ENCODE assay signal across 1 cellular context in the genomic region with DNA sequence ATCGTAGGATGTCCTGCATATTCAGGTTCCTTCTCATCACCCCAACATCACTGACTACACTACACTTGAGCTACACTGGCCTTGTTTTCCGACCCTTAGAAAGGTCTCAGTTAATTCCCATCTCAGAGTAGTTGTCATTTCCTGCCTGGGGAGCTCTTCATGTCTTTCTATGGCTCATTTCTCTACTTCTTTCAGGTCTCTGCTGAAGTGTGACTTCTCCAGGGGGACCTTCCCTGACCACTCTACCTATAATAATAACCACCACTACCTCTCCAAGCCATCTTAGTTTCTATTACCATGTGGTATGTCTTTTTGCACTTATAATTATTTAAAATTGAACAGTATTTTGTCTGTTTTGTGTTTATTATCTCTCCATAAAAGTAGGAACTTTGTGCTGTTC.
TF ChIP-seq lines count a peak whose summit lies in the region.

No MANE protein-coding gene starts in this region.

TF ChIP-seq in GM12878, 131 proteins besides CTCF, POLR2A, EP300 and RAD21 (continued from another document):
- TF ChIP-seq, protein P1, sequence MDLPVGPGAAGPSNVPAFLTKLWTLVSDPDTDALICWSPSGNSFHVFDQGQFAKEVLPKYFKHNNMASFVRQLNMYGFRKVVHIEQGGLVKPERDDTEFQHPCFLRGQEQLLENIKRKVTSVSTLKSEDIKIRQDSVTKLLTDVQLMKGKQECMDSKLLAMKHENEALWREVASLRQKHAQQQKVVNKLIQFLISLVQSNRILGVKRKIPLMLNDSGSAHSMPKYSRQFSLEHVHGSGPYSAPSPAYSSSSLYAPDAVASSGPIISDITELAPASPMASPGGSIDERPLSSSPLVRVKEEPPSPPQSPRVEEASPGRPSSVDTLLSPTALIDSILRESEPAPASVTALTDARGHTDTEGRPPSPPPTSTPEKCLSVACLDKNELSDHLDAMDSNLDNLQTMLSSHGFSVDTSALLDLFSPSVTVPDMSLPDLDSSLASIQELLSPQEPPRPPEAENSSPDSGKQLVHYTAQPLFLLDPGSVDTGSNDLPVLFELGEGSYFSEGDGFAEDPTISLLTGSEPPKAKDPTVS (IDR thresholded peaks at IDR 0.05; ENCODE audit: low read depth, low read length) = no peak
- no peak for TF ChIP-seq CREB1 (IDR thresholded peaks at IDR 0.05; ENCODE audit: low read depth)
- TF ChIP-seq, protein P2, sequence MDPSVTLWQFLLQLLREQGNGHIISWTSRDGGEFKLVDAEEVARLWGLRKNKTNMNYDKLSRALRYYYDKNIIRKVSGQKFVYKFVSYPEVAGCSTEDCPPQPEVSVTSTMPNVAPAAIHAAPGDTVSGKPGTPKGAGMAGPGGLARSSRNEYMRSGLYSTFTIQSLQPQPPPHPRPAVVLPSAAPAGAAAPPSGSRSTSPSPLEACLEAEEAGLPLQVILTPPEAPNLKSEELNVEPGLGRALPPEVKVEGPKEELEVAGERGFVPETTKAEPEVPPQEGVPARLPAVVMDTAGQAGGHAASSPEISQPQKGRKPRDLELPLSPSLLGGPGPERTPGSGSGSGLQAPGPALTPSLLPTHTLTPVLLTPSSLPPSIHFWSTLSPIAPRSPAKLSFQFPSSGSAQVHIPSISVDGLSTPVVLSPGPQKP (IDR thresholded peaks at IDR 0.05; ENCODE audit: low read depth, low read length) = no peak
- TF ChIP-seq, protein P3, sequence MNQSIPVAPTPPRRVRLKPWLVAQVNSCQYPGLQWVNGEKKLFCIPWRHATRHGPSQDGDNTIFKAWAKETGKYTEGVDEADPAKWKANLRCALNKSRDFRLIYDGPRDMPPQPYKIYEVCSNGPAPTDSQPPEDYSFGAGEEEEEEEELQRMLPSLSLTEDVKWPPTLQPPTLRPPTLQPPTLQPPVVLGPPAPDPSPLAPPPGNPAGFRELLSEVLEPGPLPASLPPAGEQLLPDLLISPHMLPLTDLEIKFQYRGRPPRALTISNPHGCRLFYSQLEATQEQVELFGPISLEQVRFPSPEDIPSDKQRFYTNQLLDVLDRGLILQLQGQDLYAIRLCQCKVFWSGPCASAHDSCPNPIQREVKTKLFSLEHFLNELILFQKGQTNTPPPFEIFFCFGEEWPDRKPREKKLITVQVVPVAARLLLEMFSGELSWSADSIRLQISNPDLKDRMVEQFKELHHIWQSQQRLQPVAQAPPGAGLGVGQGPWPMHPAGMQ (IDR thresholded peaks at IDR 0.05; ENCODE audit: borderline replicate concordance) = no peak
- no peak for TF ChIP-seq CHD2 (IDR thresholded peaks at IDR 0.05; ENCODE audit: borderline replicate concordance, low read depth, low read length)
- no peak for TF ChIP-seq ZBED1 (IDR thresholded peaks at IDR 0.05; ENCODE audit: borderline replicate concordance)
- no peak for TF ChIP-seq HCFC1 (IDR thresholded peaks at IDR 0.05; ENCODE audit: low read length)
- no peak for TF ChIP-seq YBX1 (IDR thresholded peaks at IDR 0.05)
- TF ChIP-seq, protein P4, sequence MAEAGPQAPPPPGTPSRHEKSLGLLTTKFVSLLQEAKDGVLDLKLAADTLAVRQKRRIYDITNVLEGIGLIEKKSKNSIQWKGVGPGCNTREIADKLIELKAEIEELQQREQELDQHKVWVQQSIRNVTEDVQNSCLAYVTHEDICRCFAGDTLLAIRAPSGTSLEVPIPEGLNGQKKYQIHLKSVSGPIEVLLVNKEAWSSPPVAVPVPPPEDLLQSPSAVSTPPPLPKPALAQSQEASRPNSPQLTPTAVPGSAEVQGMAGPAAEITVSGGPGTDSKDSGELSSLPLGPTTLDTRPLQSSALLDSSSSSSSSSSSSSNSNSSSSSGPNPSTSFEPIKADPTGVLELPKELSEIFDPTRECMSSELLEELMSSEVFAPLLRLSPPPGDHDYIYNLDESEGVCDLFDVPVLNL (IDR thresholded peaks at IDR 0.05; ENCODE audit: low read depth, low read length) = no peak
TF ChIP-seq in GM12878: peak in this region for 0.
